13 cellular contexts compared by ENCODE assay signal in genomic region chr10:30984563-30985328, GRCh38. TPM values are rescaled to one million over a fixed set of nuclear protein-coding genes. Genes with fewer than 3 reads are reported as not detected.
A peak's percentile ranks its signal among the peaks of the same experiment; 100 is the strongest.
DNase-seq lines count a peak whose midpoint lies in the region; ATAC-seq, FAIRE-seq and TF ChIP-seq lines count a peak whose summit lies in the region.
"Had no signal": no experiment of that assay in that cellular context is flagged by ENCODE, and none has a peak within 500 bp of the region (broad histone marks: within the 10 kb centered on the region; RNA-seq: fewer than 3 reads in every experiment).

No MANE protein-coding gene starts in this region.

- intact Hi-C loops in activated CD4-positive, alpha-beta memory T cell treated with anti-CD3 and anti-CD28 coated beads for 36 hours (cut with micrococcal nuclease), result loop anchor here (5.0 kb wide), 3 partner anchors 118 to 363 kb away; no protein-coding TSS in a partner anchor
- intact Hi-C loops in sciatic nerve (cut with DNase I), result no loop called here

- TF ChIP-seq POLR2A in A549 (IDR thresholded peaks at IDR 0.05; ENCODE audit: low read length), result no peak

- peaks cover 5% of the 10 kb centered on the region for H3K9me3 Mint-ChIP-seq in activated CD4-positive, alpha-beta memory T cell treated with anti-CD3 and anti-CD28 coated beads for 36 hours
- H3K9me3 Mint-ChIP-seq: central memory CD8-positive, alpha-beta T cell had no signal

- peaks cover 15% of the 10 kb centered on the region for H3K4me1 Mint-ChIP-seq in activated CD4-positive, alpha-beta memory T cell treated with anti-CD3 and anti-CD28 coated beads for 36 hours (ENCODE audit: low read depth)
- H3K4me1 Mint-ChIP-seq: central memory CD8-positive, alpha-beta T cell had no signal

- no peak overlapping the region for H3K4me3 Mint-ChIP-seq in activated CD4-positive, alpha-beta memory T cell treated with anti-CD3 and anti-CD28 coated beads for 36 hours
- H3K4me3 Mint-ChIP-seq: central memory CD8-positive, alpha-beta T cell had no signal

- H3K4me2 ChIP-seq in A549 (0 out of 3 replicates have a peak overlapping the region, but pooled peaks have one; percentile 9), GM23248 (ENCODE audit: unreplicated experiment) (peak overlapping the region; percentile 95)

- H3K9me3 ChIP-seq in A549 (no peaks in the 10 kb centered on the region), GM23248 (ENCODE audit: low read depth) (no peaks in the 10 kb centered on the region)

- H3K27ac Mint-ChIP-seq in activated CD4-positive, alpha-beta memory T cell treated with anti-CD3 and anti-CD28 coated beads for 36 hours, result peak overlapping the region; percentile 81

- peaks cover 10% of the 10 kb centered on the region for H3K36me3 Mint-ChIP-seq in activated CD4-positive, alpha-beta memory T cell treated with anti-CD3 and anti-CD28 coated beads for 36 hours

- H3K4me3 ChIP-seq in A549 (no peak overlapping the region), GM23248 (peak overlapping the region; percentile 35), fibroblast of villous mesenchyme (ENCODE audit: low read depth, low read length) (no peak overlapping the region)
- H3K4me3 ChIP-seq: skin epidermis had no signal

- TF ChIP-seq EP300 in A549 (IDR thresholded peaks at IDR 0.05), result no peak

- CTCF ChIA-PET in A549 (lab: Yijun Ruan, JAX), result no interaction called here
- CTCF ChIA-PET in activated CD4-positive, alpha-beta memory T cell treated with anti-CD3 and anti-CD28 coated beads for 36 hours (lab: Charles Lee), result interaction anchor here (0.6 to 1.1 kb wide), 3 partner anchors 12 to 506 kb away, joined by 3 to 4 read pairs (median 3); no protein-coding TSS in a partner anchor

- H3K9me2 ChIP-seq in GM23248 (ENCODE audit: insufficient read depth), result no peaks in the 10 kb centered on the region

- H3K36me3 ChIP-seq in GM23248 (ENCODE audit: low read depth), result no peaks in the 10 kb centered on the region

- TF ChIP-seq RAD21 in A549 (conservative IDR thresholded peaks at IDR 0.05 in 1 of 2, IDR thresholded peaks at IDR 0.05 in 1 of 2), result no peak

- ATAC-seq in A549 (no peak), esophagus mucosa (no peak), sciatic nerve (no peak)

- H3F3A ChIP-seq in GM23248 (ENCODE audit: insufficient read depth), result peaks cover 44% of the 10 kb centered on the region

- no peak for DNase-seq in A549 (ENCODE audit: low read depth in 1 of 2, low spot score in 1 of 2)
- peak; percentile 80 for DNase-seq in GM23248
- no peak for DNase-seq in activated CD4-positive, alpha-beta memory T cell treated with anti-CD3 and anti-CD28 coated beads for 36 hours
- peak; percentile 91 for DNase-seq in fibroblast of villous mesenchyme (ENCODE audit: low read depth)
- no peak for DNase-seq in iPS-NIHi7 (ENCODE audit: extremely low spot score)
- DNase-seq in sciatic nerve (ENCODE audit: low spot score), result no peak
- DNase-seq in DMS79 (lab: John Stamatoyannopoulos, UW), result no peak
- DNase-seq: activated T-cell treated with anti-CD3 and anti-CD28 coated beads, Interleukin-2, amount 50 U/mL, for 48 hours; NCI-H2029 had no signal

- H3K9ac ChIP-seq in GM23248, result peak overlapping the region; percentile 44

- H3K27me3 ChIP-seq in GM23248 (replicated peaks; ENCODE audit: insufficient read depth), result no peaks in the 10 kb centered on the region

- H3K4me1 ChIP-seq in A549 (peaks cover 10% of the 10 kb centered on the region; the same call in 2 of the 3 replicates), GM23248 (ENCODE audit: insufficient read depth) (peaks cover 52% of the 10 kb centered on the region)

- 0 out of 2 replicates have a peak, but pooled peaks cover 4% of the 10 kb centered on the region for H3K79me2 ChIP-seq in GM23248 (ENCODE audit: insufficient read depth)

- H4K20me1 ChIP-seq in GM23248 (ENCODE audit: insufficient read depth), result no peaks in the 10 kb centered on the region

- H2AFZ ChIP-seq in GM23248, result peak overlapping the region; percentile 8; the same call in 1 of the 2 replicates

- POLR2A ChIA-PET in A549 (lab: Yijun Ruan, JAX), result no interaction called here
- POLR2A ChIA-PET in activated CD4-positive, alpha-beta memory T cell treated with anti-CD3 and anti-CD28 coated beads for 36 hours (lab: Charles Lee), result interaction anchor here (0.7 to 2.1 kb wide), 3 partner anchors 13 to 47 kb away, joined by 3 to 10 read pairs (median 3); partner anchors contain the start of gene ZNF438

- H3K27ac ChIP-seq in A549, result no peak overlapping the region
- peak overlapping the region; percentile 80 for H3K27ac ChIP-seq in GM23248
- H3K27ac ChIP-seq: C4-2B had no signal

- no peaks in the 10 kb centered on the region for H3K27me3 Mint-ChIP-seq in activated CD4-positive, alpha-beta memory T cell treated with anti-CD3 and anti-CD28 coated beads for 36 hours
- H3K27me3 Mint-ChIP-seq: central memory CD8-positive, alpha-beta T cell had no signal

- TF ChIP-seq CTCF in A549 (IDR thresholded peaks at IDR 0.05), result no peak
- no peak for TF ChIP-seq CTCF in fibroblast of villous mesenchyme (IDR thresholded peaks at IDR 0.05; ENCODE audit: insufficient read depth, low read depth, low read length)

- no peak for FAIRE-seq in A549 (lab: Jason Lieb, UNC)

- 80% methylated on average over 4 of the region's 4 CpGs for WGBS in A549 (ENCODE audit: missing lambda C conversion rate)
- 1 to 4% methylated on average over 4 of the region's 4 CpGs for WGBS in GM23248 (ENCODE audit: low coverage in 1 of 2, low lambda C conversion rate in 2 of 2, missing lambda C conversion rate in 2 of 2), 2 experiments

- in situ Hi-C loops in GM23248 (cut with MboI), result no loop called here

TF ChIP-seq in A549, 52 proteins besides CTCF, POLR2A, EP300 and RAD21:
- TF ChIP-seq CEBPB (IDR thresholded peaks at IDR 0.05) (peak; percentile 25 to 43; a peak in 1 of 4 replicates), POLR2AphosphoS2 (conservative IDR thresholded peaks at IDR 0.05; ENCODE audit: low read length) (no peak)
TF ChIP-seq in A549: peak in this region for 1.

RNA-seq across cellular contexts. Expression of gene ZNF438, which starts 46.9 kb away (rescaled TPM):
- polyA plus RNA-seq in A549 (2011; rRNA removed) (4.5 and 6.0 TPM in 2 replicates), A549 (2017; fragmentation: RNase III; extraction: RNeasy Plus Mini Kit Qiagen cat#74134 plus additional on column Dnase treatment) (2.2 to 2.6 TPM (median 2.5 TPM) in 3 replicates), GM23248 (2016; fragmentation: Nextera tagmentation; extraction: Ambion mirVana) (4.0 and 4.1 TPM in 2 replicates)
- polyA plus RNA-seq in A549 (2012; cell fraction: cytosol; rRNA removed), result 1.3 and 1.5 TPM in 2 replicates
- polyA plus RNA-seq in A549 (2012; cell fraction: nucleus; rRNA removed), result 1.1 and 1.8 TPM in 2 replicates
- 5.9 and 6.4 TPM in 2 replicates for polyA minus RNA-seq in A549 (2011; rRNA and poly(A)+ RNA removed)
- total RNA-seq in GM23248 (2014; rRNA removed; shearing (Covaris generic)), result 2.3 and 2.9 TPM in 2 replicates
- total RNA-seq in activated CD4-positive, alpha-beta memory T cell treated with anti-CD3 and anti-CD28 coated beads for 36 hours, result 1 to 10 TPM; 3.7 TPM
- total RNA-seq in fibroblast of villous mesenchyme (2.9 and 4.7 TPM in 2 replicates), esophagus mucosa (2.9 TPM), sciatic nerve (15.3 TPM)

Comparison
In these comparisons a context has a peak if more than half of its experiments do, and no peak if none do; other contexts are left out.
1. DNase-seq: peak in GM23248 (single experiment) and fibroblast of villous mesenchyme (single experiment); none in A549 (0 of 2), activated CD4-positive, alpha-beta memory T cell treated with anti-CD3 and anti-CD28 coated beads for 36 hours (single experiment), iPS-NIHi7 (single experiment), sciatic nerve (single experiment) and DMS79 (single experiment).